ENCODE assay signal across 2 cellular contexts in the genomic region with DNA sequence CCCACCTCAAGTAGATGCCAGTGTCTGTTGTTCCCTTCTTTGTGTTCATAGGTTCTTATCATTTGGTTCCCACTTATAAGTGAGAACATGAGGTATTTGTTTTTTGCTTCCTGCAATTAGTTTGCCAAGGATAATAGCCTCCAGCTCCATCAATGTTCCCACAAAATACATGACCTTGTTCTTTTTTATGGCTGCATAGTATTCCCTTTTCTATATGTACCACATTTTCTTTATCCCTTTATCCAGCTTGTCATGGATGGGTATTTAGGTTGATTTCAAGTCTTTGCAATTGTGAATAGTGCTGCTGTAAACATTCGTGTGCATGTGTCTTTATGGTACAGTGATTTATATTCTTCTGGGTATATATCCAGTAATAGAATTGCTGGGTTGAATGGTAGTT.
TF ChIP-seq lines count a peak whose summit lies in the region.

No MANE protein-coding gene starts in this region.

TF ChIP-seq in SK-N-SH, 30 proteins besides CTCF, POLR2A, EP300 and RAD21 (continued from another document):
- TF ChIP-seq NFIC (IDR thresholded peaks at IDR 0.05; ENCODE audit: borderline replicate concordance) (no peak), FOXM1 (IDR thresholded peaks at IDR 0.05; ENCODE audit: low read depth) (no peak), PBX3 (IDR thresholded peaks at IDR 0.05) (no peak), SIN3A (IDR thresholded peaks at IDR 0.05; ENCODE audit: borderline replicate concordance, low read depth, low read length) (no peak), TEAD4 (IDR thresholded peaks at IDR 0.05; ENCODE audit: borderline replicate concordance, insufficient read depth) (no peak), FOXJ3 (CRISPR knock-in tag; IDR thresholded peaks at IDR 0.05) (no peak)
- TF ChIP-seq, protein P1, sequence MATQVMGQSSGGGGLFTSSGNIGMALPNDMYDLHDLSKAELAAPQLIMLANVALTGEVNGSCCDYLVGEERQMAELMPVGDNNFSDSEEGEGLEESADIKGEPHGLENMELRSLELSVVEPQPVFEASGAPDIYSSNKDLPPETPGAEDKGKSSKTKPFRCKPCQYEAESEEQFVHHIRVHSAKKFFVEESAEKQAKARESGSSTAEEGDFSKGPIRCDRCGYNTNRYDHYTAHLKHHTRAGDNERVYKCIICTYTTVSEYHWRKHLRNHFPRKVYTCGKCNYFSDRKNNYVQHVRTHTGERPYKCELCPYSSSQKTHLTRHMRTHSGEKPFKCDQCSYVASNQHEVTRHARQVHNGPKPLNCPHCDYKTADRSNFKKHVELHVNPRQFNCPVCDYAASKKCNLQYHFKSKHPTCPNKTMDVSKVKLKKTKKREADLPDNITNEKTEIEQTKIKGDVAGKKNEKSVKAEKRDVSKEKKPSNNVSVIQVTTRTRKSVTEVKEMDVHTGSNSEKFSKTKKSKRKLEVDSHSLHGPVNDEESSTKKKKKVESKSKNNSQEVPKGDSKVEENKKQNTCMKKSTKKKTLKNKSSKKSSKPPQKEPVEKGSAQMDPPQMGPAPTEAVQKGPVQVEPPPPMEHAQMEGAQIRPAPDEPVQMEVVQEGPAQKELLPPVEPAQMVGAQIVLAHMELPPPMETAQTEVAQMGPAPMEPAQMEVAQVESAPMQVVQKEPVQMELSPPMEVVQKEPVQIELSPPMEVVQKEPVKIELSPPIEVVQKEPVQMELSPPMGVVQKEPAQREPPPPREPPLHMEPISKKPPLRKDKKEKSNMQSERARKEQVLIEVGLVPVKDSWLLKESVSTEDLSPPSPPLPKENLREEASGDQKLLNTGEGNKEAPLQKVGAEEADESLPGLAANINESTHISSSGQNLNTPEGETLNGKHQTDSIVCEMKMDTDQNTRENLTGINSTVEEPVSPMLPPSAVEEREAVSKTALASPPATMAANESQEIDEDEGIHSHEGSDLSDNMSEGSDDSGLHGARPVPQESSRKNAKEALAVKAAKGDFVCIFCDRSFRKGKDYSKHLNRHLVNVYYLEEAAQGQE (IDR thresholded peaks at IDR 0.05; ENCODE audit: low read depth, low read length) = no peak

TF ChIP-seq in K562, 482 proteins besides CTCF, POLR2A, EP300 and RAD21 (continued from another document):
- TF ChIP-seq SREBF1 (IDR thresholded peaks at IDR 0.05; ENCODE audit: borderline replicate concordance, low read depth, low read length) = no peak
- TF ChIP-seq RBM25 (IDR thresholded peaks at IDR 0.05; ENCODE audit: low read depth, low read length, severe bottlenecking) = peak; percentile 93
- TF ChIP-seq TRIM28 (IDR thresholded peaks at IDR 0.05) = peak; percentile 57; the same call in 1 of the 2 replicates
- peak; percentile 87 for TF ChIP-seq BCOR (IDR thresholded peaks at IDR 0.05)
- TF ChIP-seq CBX3 (IDR thresholded peaks at IDR 0.05; ENCODE audit: borderline replicate concordance in 1 of 2, low read length in 2 of 2) = peak in 1 of 2 experiments; percentile 95; a peak in 2 of 3 replicates
- 0 out of 4 replicates have a peak, but pooled peaks of 1 of the 2 experiments have one; percentile 13 for TF ChIP-seq TRIM24 (IDR thresholded peaks at IDR 0.05)
- peak; percentile 59 for TF ChIP-seq ADNP (tag; IDR thresholded peaks at IDR 0.05)
- TF ChIP-seq SMARCA5 (IDR thresholded peaks at IDR 0.05) = peak; percentile 72; the same call in 1 of the 2 replicates
- TF ChIP-seq CHAMP1 (IDR thresholded peaks at IDR 0.05) = peak; percentile 78
- TF ChIP-seq, protein P2, sequence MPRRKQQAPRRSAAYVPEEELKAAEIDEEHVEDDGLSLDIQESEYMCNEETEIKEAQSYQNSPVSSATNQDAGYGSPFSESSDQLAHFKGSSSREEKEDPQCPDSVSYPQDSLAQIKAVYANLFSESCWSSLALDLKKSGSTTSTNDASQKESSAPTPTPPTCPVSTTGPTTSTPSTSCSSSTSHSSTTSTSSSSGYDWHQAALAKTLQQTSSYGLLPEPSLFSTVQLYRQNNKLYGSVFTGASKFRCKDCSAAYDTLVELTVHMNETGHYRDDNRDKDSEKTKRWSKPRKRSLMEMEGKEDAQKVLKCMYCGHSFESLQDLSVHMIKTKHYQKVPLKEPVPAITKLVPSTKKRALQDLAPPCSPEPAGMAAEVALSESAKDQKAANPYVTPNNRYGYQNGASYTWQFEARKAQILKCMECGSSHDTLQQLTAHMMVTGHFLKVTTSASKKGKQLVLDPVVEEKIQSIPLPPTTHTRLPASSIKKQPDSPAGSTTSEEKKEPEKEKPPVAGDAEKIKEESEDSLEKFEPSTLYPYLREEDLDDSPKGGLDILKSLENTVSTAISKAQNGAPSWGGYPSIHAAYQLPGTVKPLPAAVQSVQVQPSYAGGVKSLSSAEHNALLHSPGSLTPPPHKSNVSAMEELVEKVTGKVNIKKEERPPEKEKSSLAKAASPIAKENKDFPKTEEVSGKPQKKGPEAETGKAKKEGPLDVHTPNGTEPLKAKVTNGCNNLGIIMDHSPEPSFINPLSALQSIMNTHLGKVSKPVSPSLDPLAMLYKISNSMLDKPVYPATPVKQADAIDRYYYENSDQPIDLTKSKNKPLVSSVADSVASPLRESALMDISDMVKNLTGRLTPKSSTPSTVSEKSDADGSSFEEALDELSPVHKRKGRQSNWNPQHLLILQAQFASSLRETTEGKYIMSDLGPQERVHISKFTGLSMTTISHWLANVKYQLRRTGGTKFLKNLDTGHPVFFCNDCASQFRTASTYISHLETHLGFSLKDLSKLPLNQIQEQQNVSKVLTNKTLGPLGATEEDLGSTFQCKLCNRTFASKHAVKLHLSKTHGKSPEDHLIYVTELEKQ (CRISPR knock-in tag; IDR thresholded peaks at IDR 0.05) = no peak
- peak; percentile 97 for TF ChIP-seq ZNF146 (CRISPR knock-in tag; IDR thresholded peaks at IDR 0.05; ENCODE audit: unreplicated experiment)
